Comparison of ENCODE assay signal across 7 cellular contexts in the genomic region with DNA sequence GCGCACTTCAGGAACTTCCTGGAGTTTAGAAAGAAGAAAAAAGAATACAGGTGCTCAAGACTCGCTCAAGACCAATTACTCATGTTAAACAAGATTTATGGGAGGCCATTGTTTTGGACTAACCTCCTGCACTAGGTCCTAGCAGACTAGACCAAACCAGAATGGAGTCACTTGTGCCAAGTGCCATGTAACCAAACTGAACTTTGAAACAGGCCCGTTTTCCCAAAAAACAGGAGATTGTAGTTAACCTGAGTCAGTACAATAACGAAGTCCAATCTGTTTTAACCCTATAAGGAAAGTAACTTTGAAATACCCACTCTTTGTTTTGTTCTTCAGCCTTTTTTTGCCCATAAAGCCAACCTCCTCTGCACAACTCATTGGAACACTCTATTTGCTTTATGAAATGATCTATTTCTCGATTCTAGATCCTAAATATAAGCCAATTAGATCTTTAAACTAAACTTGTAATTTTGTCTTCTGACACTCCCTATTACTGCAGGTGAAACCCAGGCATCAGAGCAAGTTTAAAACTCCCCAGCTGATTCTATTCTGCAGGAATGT. TPM values are rescaled to one million over a fixed set of nuclear protein-coding genes. Genes with fewer than 3 reads are reported as not detected.
DNase-seq lines count a peak whose midpoint lies in the region; ATAC-seq lines count a peak whose summit lies in the region.

No MANE protein-coding gene starts in this region.

- no peaks in the 10 kb centered on the region for H3K36me3 ChIP-seq in HUES6 (ENCODE audit: control insufficient read depth, insufficient read depth, low read length)
- no peaks in the 10 kb centered on the region for H3K36me3 ChIP-seq in iPS-20b (ENCODE audit: insufficient read depth, low read depth, low read length)
- no peaks in the 10 kb centered on the region for H3K36me3 ChIP-seq in subcutaneous abdominal adipose tissue (ENCODE audit: control insufficient read depth in 5 of 5, insufficient read depth in 5 of 5, low read length in 5 of 5)

- H3K4me1 ChIP-seq in HUES6 (ENCODE audit: control insufficient read depth, insufficient read depth, low read length) (peaks cover 34% of the 10 kb centered on the region), iPS-20b (ENCODE audit: insufficient read depth, low read length) (peaks cover 32% of the 10 kb centered on the region), subcutaneous abdominal adipose tissue (ENCODE audit: control insufficient read depth in 5 of 5, insufficient read depth in 5 of 5, low read length in 5 of 5) (peaks cover 0 to 31% (median 26%) of the 10 kb centered on the region in 5 donors)

- H3K27me3 ChIP-seq in HUES6 (ENCODE audit: control insufficient read depth, insufficient read depth, low read length) (no peaks in the 10 kb centered on the region), iPS-20b (ENCODE audit: insufficient read depth, low read length) (no peaks in the 10 kb centered on the region), subcutaneous abdominal adipose tissue (ENCODE audit: control insufficient read depth in 5 of 5, insufficient read depth in 4 of 5, low read length in 5 of 5) (no peaks in the 10 kb centered on the region)

- H3K9ac ChIP-seq in HUES6 (ENCODE audit: low read length): peak overlapping the region; percentile 77
- peak overlapping the region; percentile 78 for H3K9ac ChIP-seq in iPS-20b (ENCODE audit: low read depth, low read length)
- peak overlapping the region in 4 of 5 donors; percentile 71 to 79 (median 74) for H3K9ac ChIP-seq in subcutaneous abdominal adipose tissue (ENCODE audit: low read length in 5 of 5)

- H3K27ac Mint-ChIP-seq in activated T-helper 17 cell treated with anti-CD3 and anti-CD28 coated beads, Interleukin-2, amount 50 U/mL, for 72 hours: peak overlapping the region; percentile 92

- H3K9me3 ChIP-seq in HUES6 (ENCODE audit: control insufficient read depth, insufficient read depth, low read depth, low read length) (no peaks in the 10 kb centered on the region), iPS-20b (ENCODE audit: insufficient read depth, low read depth, low read length) (no peaks in the 10 kb centered on the region), subcutaneous abdominal adipose tissue (ENCODE audit: control insufficient read depth in 5 of 5, low read length in 5 of 5) (no peaks in the 10 kb centered on the region)

- H3K4me3 ChIP-seq in HUES6 (ENCODE audit: low read depth, low read length) (peak overlapping the region; percentile 73), iPS-20b (ENCODE audit: low read length) (peak overlapping the region; percentile 86), subcutaneous abdominal adipose tissue (ENCODE audit: low read depth in 1 of 5, low read length in 5 of 5) (peak overlapping the region; percentile 80 to 94 (median 84))

- H3K27me3 Mint-ChIP-seq in activated T-helper 17 cell treated with anti-CD3 and anti-CD28 coated beads, Interleukin-2, amount 50 U/mL, for 72 hours: no peaks in the 10 kb centered on the region

- DNase-seq in NCI-H82 treated with DMSO at 0.1 percent for 48 hours (lab: John Stamatoyannopoulos, UW; ENCODE audit: unreplicated experiment): no peak
- no peak for DNase-seq in left lobe of liver (ENCODE audit: low spot score)

- H3K27ac ChIP-seq in HUES6 (ENCODE audit: low read depth, low read length) (peak overlapping the region; percentile 73), iPS-20b (ENCODE audit: low read length) (peak overlapping the region; percentile 8), subcutaneous abdominal adipose tissue (ENCODE audit: low read depth, low read length) (peak overlapping the region; percentile 86)

- peaks cover 22% of the 10 kb centered on the region for H3K4me1 Mint-ChIP-seq in activated T-helper 17 cell treated with anti-CD3 and anti-CD28 coated beads, Interleukin-2, amount 50 U/mL, for 72 hours

- H3K4me3 Mint-ChIP-seq in activated T-helper 17 cell treated with anti-CD3 and anti-CD28 coated beads, Interleukin-2, amount 50 U/mL, for 72 hours: peak overlapping the region; percentile 96

- H3K9me3 Mint-ChIP-seq in activated T-helper 17 cell treated with anti-CD3 and anti-CD28 coated beads, Interleukin-2, amount 50 U/mL, for 72 hours: no peaks in the 10 kb centered on the region

- ATAC-seq in activated T-helper 17 cell treated with anti-CD3 and anti-CD28 coated beads, Interleukin-2, amount 50 U/mL, for 72 hours (replicated peaks): no peak
- ATAC-seq in left lobe of liver (no peak), GM21723 (IDR thresholded peaks at IDR 0.05; ENCODE audit: unreplicated experiment) (no peak)

- H3K36me3 Mint-ChIP-seq in activated T-helper 17 cell treated with anti-CD3 and anti-CD28 coated beads, Interleukin-2, amount 50 U/mL, for 72 hours (ENCODE audit: low read depth): peaks cover 9% of the 10 kb centered on the region

RNA-seq across cellular contexts. Expression of a gene that starts 0.7 kb away (rescaled TPM):
- 10 to 100 TPM; 40.9 to 53.0 TPM for total RNA-seq in activated T-helper 17 cell treated with anti-CD3 and anti-CD28 coated beads, Interleukin-2, amount 50 U/mL, for 72 hours
- 18.5 TPM for total RNA-seq in left lobe of liver

Comparison
In these comparisons a context has a peak if more than half of its experiments do, and no peak if none do; other contexts are left out.
1. H3K27ac ChIP-seq: peak in every context shown above with its lines; median percentile 86 in subcutaneous abdominal adipose tissue; 73 in HUES6; 8 in iPS-20b.